16 cellular contexts compared by ENCODE assay signal in genomic region chr13:37595162-37595561, GRCh38. TPM values are rescaled to one million over a fixed set of nuclear protein-coding genes. Genes with fewer than 3 reads are reported as not detected.
DNase-seq lines count a peak whose midpoint lies in the region; ATAC-seq, FAIRE-seq and TF ChIP-seq lines count a peak whose summit lies in the region.
"Had no signal": no experiment of that assay in that cellular context is flagged by ENCODE, and none has a peak within 500 bp of the region (broad histone marks: within the 10 kb centered on the region; RNA-seq: fewer than 3 reads in every experiment).

No MANE protein-coding gene starts in this region.

- ATAC-seq in activated CD8-positive, alpha-beta memory T cell treated with anti-CD3 and anti-CD28 coated beads, Interleukin-2, amount 10 ng/mL, durations not matched to agents 7 days and 5 days: no peak
- ATAC-seq: stimulated activated effector memory CD8-positive, alpha-beta T cell treated with anti-CD3 and anti-CD28 coated beads, Interleukin-12 subunit alpha, Interleukin-12 subunit beta, amount 100 ng/mL, for 72 hours had no signal

- CTCF ChIA-PET in HEK293T (lab: Yijun Ruan, JAX): interaction anchor here (0.8 kb wide), 1 partner anchor 483 kb away, joined by 3 read pairs; no protein-coding TSS in a partner anchor
- CTCF ChIA-PET in activated CD8-positive, alpha-beta memory T cell treated with anti-CD3 and anti-CD28 coated beads, Interleukin-2, amount 10 ng/mL, durations not matched to agents 7 days and 5 days (lab: Charles Lee): no interaction called here

- no peak overlapping the region for H3K9ac ChIP-seq in HUES6 (ENCODE audit: low read length)

- H3K36me3 ChIP-seq in HUES6 (ENCODE audit: control insufficient read depth, insufficient read depth, low read length) (no peaks in the 10 kb centered on the region), suprapubic skin (no peaks in the 10 kb centered on the region)
- H3K36me3 ChIP-seq: sigmoid colon, transverse colon had no signal

- TF ChIP-seq CTCF in glutamatergic neuron (IDR thresholded peaks at IDR 0.05; ENCODE audit: partially characterized antibody, unreplicated experiment): no peak
- TF ChIP-seq CTCF in suprapubic skin (IDR thresholded peaks at IDR 0.05): no peak

- FAIRE-seq in GM12892 (lab: Jason Lieb, UNC): no peak

- TF ChIP-seq POLR2A in suprapubic skin (IDR thresholded peaks at IDR 0.05) (no peak), GM12892 (IDR thresholded peaks at IDR 0.05; ENCODE audit: low read depth, low read length) (no peak)

- no peaks in the 10 kb centered on the region for H3K36me3 Mint-ChIP-seq in glutamatergic neuron (ENCODE audit: unreplicated experiment)
- no peaks in the 10 kb centered on the region for H3K36me3 Mint-ChIP-seq in activated CD8-positive, alpha-beta memory T cell treated with anti-CD3 and anti-CD28 coated beads, Interleukin-2, amount 10 ng/mL, durations not matched to agents 7 days and 5 days
- H3K36me3 Mint-ChIP-seq: brain; stimulated activated effector memory CD8-positive, alpha-beta T cell treated with anti-CD3 and anti-CD28 coated beads, Interleukin-12 subunit alpha, Interleukin-12 subunit beta, amount 100 ng/mL, for 72 hours had no signal

- H3K9me3 ChIP-seq in HUES6 (ENCODE audit: control insufficient read depth, insufficient read depth, low read depth, low read length) (no peaks in the 10 kb centered on the region), suprapubic skin (no peaks in the 10 kb centered on the region)
- H3K9me3 ChIP-seq: sigmoid colon, transverse colon had no signal

- peak; percentile 10 for DNase-seq in astrocyte of the hippocampus (ENCODE audit: low read depth, low spot score)
- DNase-seq in glutamatergic neuron: no peak
- DNase-seq in suprapubic skin (ENCODE audit: low spot score in 2 of 2): no peak
- no peak for DNase-seq in HEK293T (ENCODE audit: extremely low spot score)
- no peak for DNase-seq in activated CD8-positive, alpha-beta memory T cell treated with anti-CD3 and anti-CD28 coated beads, Interleukin-2, amount 10 ng/mL, durations not matched to agents 7 days and 5 days
- no peak for DNase-seq in GM12892 (ENCODE audit: insufficient read length)
- DNase-seq: activated effector memory CD4-positive, alpha-beta T cell treated with anti-CD3 and anti-CD28 coated beads, Interleukin-2, amount 50 U/mL, for 16 hours; CD4-positive, alpha-beta T cell; hypothalamus; sigmoid colon; stimulated activated CD4-positive, alpha-beta T cell treated with anti-CD3 and anti-CD28 coated beads, Interleukin-4, amount 100 ng/mL, for 4 hours; transverse colon had no signal

- peaks cover 30% of the 10 kb centered on the region for H3K4me1 Mint-ChIP-seq in glutamatergic neuron (ENCODE audit: low read depth, unreplicated experiment)
- H3K4me1 Mint-ChIP-seq in activated CD8-positive, alpha-beta memory T cell treated with anti-CD3 and anti-CD28 coated beads, Interleukin-2, amount 10 ng/mL, durations not matched to agents 7 days and 5 days: no peaks in the 10 kb centered on the region
- H3K4me1 Mint-ChIP-seq: stimulated activated effector memory CD8-positive, alpha-beta T cell treated with anti-CD3 and anti-CD28 coated beads, Interleukin-12 subunit alpha, Interleukin-12 subunit beta, amount 100 ng/mL, for 72 hours had no signal

- H3K4me3 Mint-ChIP-seq in glutamatergic neuron (ENCODE audit: unreplicated experiment): no peak overlapping the region
- H3K4me3 Mint-ChIP-seq in activated CD8-positive, alpha-beta memory T cell treated with anti-CD3 and anti-CD28 coated beads, Interleukin-2, amount 10 ng/mL, durations not matched to agents 7 days and 5 days: no peak overlapping the region
- H3K4me3 Mint-ChIP-seq: CD4-positive, alpha-beta T cell; stimulated activated effector memory CD8-positive, alpha-beta T cell treated with anti-CD3 and anti-CD28 coated beads, Interleukin-12 subunit alpha, Interleukin-12 subunit beta, amount 100 ng/mL, for 72 hours had no signal

- H3K27me3 Mint-ChIP-seq in glutamatergic neuron (ENCODE audit: unreplicated experiment): peaks cover 1% of the 10 kb centered on the region
- no peaks in the 10 kb centered on the region for H3K27me3 Mint-ChIP-seq in activated CD8-positive, alpha-beta memory T cell treated with anti-CD3 and anti-CD28 coated beads, Interleukin-2, amount 10 ng/mL, durations not matched to agents 7 days and 5 days
- H3K27me3 Mint-ChIP-seq: brain; CD4-positive, alpha-beta T cell had no signal

- POLR2A ChIA-PET in HEK293T (lab: Yijun Ruan, JAX): no interaction called here

- no peak for TF ChIP-seq EP300 in suprapubic skin (IDR thresholded peaks at IDR 0.05)

- H3K4me3 ChIP-seq in HUES6 (ENCODE audit: low read depth, low read length) (0 out of 2 replicates have a peak overlapping the region, but pooled peaks have one; percentile 2), suprapubic skin (peak overlapping the region; percentile 1)
- H3K4me3 ChIP-seq: lung, transverse colon had no signal

- no peaks in the 10 kb centered on the region for H3K9me3 Mint-ChIP-seq in glutamatergic neuron (ENCODE audit: unreplicated experiment)
- no peaks in the 10 kb centered on the region for H3K9me3 Mint-ChIP-seq in activated CD8-positive, alpha-beta memory T cell treated with anti-CD3 and anti-CD28 coated beads, Interleukin-2, amount 10 ng/mL, durations not matched to agents 7 days and 5 days (ENCODE audit: low read depth)
- H3K9me3 Mint-ChIP-seq: brain had no signal

- H3K4me1 ChIP-seq in HUES6 (ENCODE audit: control insufficient read depth, insufficient read depth, low read length) (peaks cover 14% of the 10 kb centered on the region), suprapubic skin (peaks cover 8% of the 10 kb centered on the region)
- H3K4me1 ChIP-seq: transverse colon had no signal

- H3K27ac ChIP-seq in HUES6 (ENCODE audit: low read depth, low read length): peak overlapping the region; percentile 51; the same call in 1 of the 2 replicates
- H3K27ac ChIP-seq in suprapubic skin: no peak overlapping the region
- H3K27ac ChIP-seq: sigmoid colon, transverse colon had no signal

- H3K27me3 ChIP-seq in HUES6 (ENCODE audit: control insufficient read depth, insufficient read depth, low read length): no peaks in the 10 kb centered on the region
- H3K27me3 ChIP-seq in suprapubic skin: no peaks in the 10 kb centered on the region
- H3K27me3 ChIP-seq: sigmoid colon, transverse colon had no signal

- peak overlapping the region; percentile 79 for H3K27ac Mint-ChIP-seq in glutamatergic neuron (ENCODE audit: unreplicated experiment)
- no peak overlapping the region for H3K27ac Mint-ChIP-seq in activated CD8-positive, alpha-beta memory T cell treated with anti-CD3 and anti-CD28 coated beads, Interleukin-2, amount 10 ng/mL, durations not matched to agents 7 days and 5 days
- H3K27ac Mint-ChIP-seq: CD4-positive, alpha-beta T cell; stimulated activated effector memory CD8-positive, alpha-beta T cell treated with anti-CD3 and anti-CD28 coated beads, Interleukin-12 subunit alpha, Interleukin-12 subunit beta, amount 100 ng/mL, for 72 hours had no signal

TF ChIP-seq in HEK293T, 16 proteins besides CTCF, POLR2A, EP300 and RAD21:
- no peak for TF ChIP-seq L3MBTL2 (conservative IDR thresholded peaks at IDR 0.05)
- TF ChIP-seq ZNF384 (IDR thresholded peaks at IDR 0.05): no peak
- no peak for TF ChIP-seq NFRKB (IDR thresholded peaks at IDR 0.05)
- no peak for TF ChIP-seq BHLHE40 (IDR thresholded peaks at IDR 0.05; ENCODE audit: borderline replicate concordance)
- no peak for TF ChIP-seq FOXA1 (IDR thresholded peaks at IDR 0.05)
- no peak for TF ChIP-seq ELF4 (IDR thresholded peaks at IDR 0.05)
- TF ChIP-seq PKNOX1 (IDR thresholded peaks at IDR 0.05): no peak
- no peak for TF ChIP-seq SUZ12 (IDR thresholded peaks at IDR 0.05)
- no peak for TF ChIP-seq FOXM1 (IDR thresholded peaks at IDR 0.05; ENCODE audit: borderline replicate concordance)
- TF ChIP-seq SP1 (IDR thresholded peaks at IDR 0.05): no peak
- no peak for TF ChIP-seq CTBP1 (IDR thresholded peaks at IDR 0.05; ENCODE audit: borderline replicate concordance)

RNA-seq across cellular contexts. Expression of gene POSTN, which starts 3.4 kb away (rescaled TPM):
- total RNA-seq in glutamatergic neuron (ENCODE audit: unreplicated experiment) (0.34 TPM), suprapubic skin (100 to 1,000 TPM; 124 to 351 (median 232) TPM)
- not detected for total RNA-seq in activated CD8-positive, alpha-beta memory T cell treated with anti-CD3 and anti-CD28 coated beads, Interleukin-2, amount 10 ng/mL, durations not matched to agents 7 days and 5 days
- polyA plus RNA-seq in GM12892 (2012; ENCODE audit: missing spikeins): not detected
- total RNA-seq: CD4-positive, alpha-beta T cell had no signal

Comparison
In these comparisons a context has a peak if more than half of its experiments do, and no peak if none do; other contexts are left out.
1. RNA of gene POSTN, which starts 3.4 kb away (total RNA-seq): 124 to 351 TPM in suprapubic skin; 0.34 TPM in glutamatergic neuron (single experiment) and not detected in activated CD8-positive, alpha-beta memory T cell treated with anti-CD3 and anti-CD28 coated beads, Interleukin-2, amount 10 ng/mL, durations not matched to agents 7 days and 5 days; every median in the first group is over 10 times any median in the second.